In the genomic region with DNA sequence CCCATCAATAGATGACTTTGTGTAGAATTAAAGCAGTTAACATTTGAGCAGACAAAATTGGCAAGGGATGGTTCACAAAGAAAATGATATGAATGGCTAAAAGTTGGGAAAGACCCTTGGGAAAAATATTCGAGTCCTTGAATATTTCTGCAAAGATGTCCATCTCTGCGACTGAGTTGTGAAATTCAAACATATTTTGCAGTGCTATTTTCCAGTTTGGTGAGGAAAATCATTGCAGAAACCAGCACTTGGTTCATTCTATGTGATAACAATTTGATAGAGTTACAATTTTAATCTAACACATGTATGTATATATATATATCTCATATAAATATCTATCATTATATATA, we compare ENCODE assay signal across 33 cellular contexts. TPM values are rescaled to one million over a fixed set of nuclear protein-coding genes. Genes with fewer than 3 reads are reported as not detected.
DNase-seq lines count a peak whose midpoint lies in the region; ATAC-seq, FAIRE-seq and TF ChIP-seq lines count a peak whose summit lies in the region.
"Had no signal": no experiment of that assay in that cellular context is flagged by ENCODE, and none has a peak within 500 bp of the region (broad histone marks: within the 10 kb centered on the region; RNA-seq: fewer than 3 reads in every experiment).

No MANE protein-coding gene starts in this region.

- no peaks in the 10 kb centered on the region for H3K9me2 ChIP-seq in MM.1S (replicated peaks; ENCODE audit: insufficient read depth, low read length)

- no peak overlapping the region for H3K4me3 ChIP-seq in left lung
- peak overlapping the region; percentile 2 for H3K4me3 ChIP-seq in smooth muscle cell
- no peak overlapping the region for H3K4me3 ChIP-seq in MM.1S (ENCODE audit: low read length)
- no peak overlapping the region for H3K4me3 ChIP-seq in small intestine (ENCODE audit: low read depth in 1 of 2, low read length in 2 of 2)
- H3K4me3 ChIP-seq: ascending aorta, cardiac muscle cell, right atrium auricular region, tibial artery had no signal

- H3K27me3 Mint-ChIP-seq in HFFc6 (ENCODE audit: insufficient read depth): peaks cover 22% of the 10 kb centered on the region
- H3K27me3 Mint-ChIP-seq in activated T-helper 2 cell treated with anti-CD3 and anti-CD28 coated beads, Interferon-gamma antibody, Interleukin-2, Interleukin-4, amounts not matched to agents 10 μg/mL and 5 μg/mL and 100 μg/mL, durations not matched to agents 14 hours and 24 hours and 36 hours (ENCODE audit: low read depth): peaks cover 22% of the 10 kb centered on the region

- H3K27me3 ChIP-seq in left lung (peaks cover 0 to 26% of the 10 kb centered on the region in 2 donors), smooth muscle cell (ENCODE audit: low read depth) (no peaks in the 10 kb centered on the region), MM.1S (replicated peaks; ENCODE audit: insufficient read depth, low read length) (no peaks in the 10 kb centered on the region), small intestine (ENCODE audit: control insufficient read depth in 2 of 2, insufficient read depth in 2 of 2, low read length in 2 of 2) (no peaks in the 10 kb centered on the region)
- H3K27me3 ChIP-seq: ascending aorta, right atrium auricular region had no signal

- H3K9me3 ChIP-seq in left lung: no peaks in the 10 kb centered on the region
- no peaks in the 10 kb centered on the region for H3K9me3 ChIP-seq in smooth muscle cell (replicated peaks; ENCODE audit: low read depth)
- H3K9me3 ChIP-seq in MM.1S (replicated peaks; ENCODE audit: insufficient read depth, low read length): no peaks in the 10 kb centered on the region
- no peaks in the 10 kb centered on the region for H3K9me3 ChIP-seq in small intestine (ENCODE audit: control insufficient read depth, low read depth)
- H3K9me3 ChIP-seq: ascending aorta, right atrium auricular region, tibial artery had no signal

- H3K27ac ChIP-seq in left lung (peak overlapping the region; percentile 25 to 74), smooth muscle cell (ENCODE audit: low read depth) (peak overlapping the region; percentile 67), MM.1S (ENCODE audit: low read length) (no peak overlapping the region), small intestine (ENCODE audit: low read depth in 1 of 2, low read length in 1 of 2) (peak overlapping the region in 1 of 2 donors; percentile 72)
- H3K27ac ChIP-seq: ascending aorta, cardiac muscle cell, right atrium auricular region, tibial artery had no signal

- H3K9me3 Mint-ChIP-seq in HFFc6: no peaks in the 10 kb centered on the region
- H3K9me3 Mint-ChIP-seq in activated T-helper 2 cell treated with anti-CD3 and anti-CD28 coated beads, Interferon-gamma antibody, Interleukin-2, Interleukin-4, amounts not matched to agents 10 μg/mL and 5 μg/mL and 100 μg/mL, durations not matched to agents 14 hours and 24 hours and 36 hours: no peaks in the 10 kb centered on the region
- H3K9me3 Mint-ChIP-seq: activated naive CD8-positive, alpha-beta T cell treated with anti-CD3 and anti-CD28 coated beads for 36 hours; T-helper 2 cell treated with Interferon-gamma antibody and Interleukin-4, amounts not matched to agents 5 μg/mL and 100 μg/mL, for 36 hours had no signal

- intact Hi-C loops in activated T-helper 2 cell treated with anti-CD3 and anti-CD28 coated beads, Interferon-gamma antibody, Interleukin-2, Interleukin-4, amounts not matched to agents 10 μg/mL and 5 μg/mL and 100 μg/mL, durations not matched to agents 14 hours and 24 hours and 36 hours (cut with micrococcal nuclease): loop anchor here (1.0 to 10.0 kb wide), 2 partner anchors 26 to 394 kb away; a partner anchor contains a TSS
- intact Hi-C loops in left lung (cut with DNase I): no loop called here

- H3K36me3 Mint-ChIP-seq in HFFc6 (ENCODE audit: low read depth): no peaks in the 10 kb centered on the region
- no peaks in the 10 kb centered on the region for H3K36me3 Mint-ChIP-seq in activated T-helper 2 cell treated with anti-CD3 and anti-CD28 coated beads, Interferon-gamma antibody, Interleukin-2, Interleukin-4, amounts not matched to agents 10 μg/mL and 5 μg/mL and 100 μg/mL, durations not matched to agents 14 hours and 24 hours and 36 hours (ENCODE audit: low read depth)
- H3K36me3 Mint-ChIP-seq: activated naive CD8-positive, alpha-beta T cell treated with anti-CD3 and anti-CD28 coated beads for 36 hours had no signal

- H3K4me2 ChIP-seq in smooth muscle cell (peak overlapping the region; percentile 60), MM.1S (ENCODE audit: low read depth, low read length) (no peak overlapping the region)

- no peak for DNase-seq in HFFc6
- DNase-seq in activated T-helper 2 cell treated with anti-CD3 and anti-CD28 coated beads, Interferon-gamma antibody, Interleukin-2, Interleukin-4, amounts not matched to agents 10 μg/mL and 5 μg/mL and 100 μg/mL, durations not matched to agents 14 hours and 24 hours and 36 hours (ENCODE audit: low spot score): no peak
- DNase-seq in left lung: no peak
- no peak for DNase-seq in smooth muscle cell (lab: John Stamatoyannopoulos, UW; ENCODE audit: unreplicated experiment)
- DNase-seq in MM.1S: no peak
- DNase-seq in small intestine: no peak
- DNase-seq in T-helper 9 cell: no peak
- no peak for DNase-seq in MV-4-11 (lab: John Stamatoyannopoulos, UW)
- DNase-seq: activated CD8-positive, alpha-beta T cell treated with anti-CD3 and anti-CD28 coated beads, Interleukin-2, amount 10 ng/mL, durations not matched to agents 7 days and 5 days; activated effector memory CD4-positive, alpha-beta T cell treated with anti-CD3 and anti-CD28 coated beads, Interleukin-2, amount 50 U/mL, for 16 hours; activated naive CD8-positive, alpha-beta T cell treated with anti-CD3 and anti-CD28 coated beads for 36 hours; C1 segment of cervical spinal cord; effector memory CD4-positive, alpha-beta T cell; glutamatergic neuron; mesendoderm; NCI-H1417 treated with DMSO at 0.1 percent for 48 hours; NCI-H2081; NCI-H2227 treated with DMSO at 0.1 percent for 48 hours; NCI-H526; NK-92 treated with Interleukin-12 subunit alpha and Interleukin-12 subunit beta, amount 100 ng/mL, for 24 hours; posterior cingulate gyrus; Right ventricle myocardium superior; stimulated activated CD4-positive, alpha-beta T cell treated with anti-CD3 and anti-CD28 coated beads, Interleukin-12 subunit alpha, Interleukin-12 subunit beta, amount 100 ng/mL, for 4 hours; stimulated activated CD4-positive, alpha-beta T cell treated with anti-CD3 and anti-CD28 coated beads, Interleukin-4, amount 100 ng/mL, for 1 hour; tibial artery had no signal

- H4K20me1 ChIP-seq in smooth muscle cell (ENCODE audit: low read depth) (no peaks in the 10 kb centered on the region), MM.1S (ENCODE audit: insufficient read depth, low read length) (no peaks in the 10 kb centered on the region)

- H3K4me3 Mint-ChIP-seq in HFFc6: peak overlapping the region; percentile 44
- no peak overlapping the region for H3K4me3 Mint-ChIP-seq in activated T-helper 2 cell treated with anti-CD3 and anti-CD28 coated beads, Interferon-gamma antibody, Interleukin-2, Interleukin-4, amounts not matched to agents 10 μg/mL and 5 μg/mL and 100 μg/mL, durations not matched to agents 14 hours and 24 hours and 36 hours (ENCODE audit: low read depth)
- H3K4me3 Mint-ChIP-seq: activated CD8-positive, alpha-beta T cell treated with anti-CD3 and anti-CD28 coated beads, Interleukin-2, amount 10 ng/mL, durations not matched to agents 7 days and 5 days; activated naive CD8-positive, alpha-beta T cell treated with anti-CD3 and anti-CD28 coated beads for 36 hours; T-helper 2 cell treated with Interferon-gamma antibody and Interleukin-4, amounts not matched to agents 5 μg/mL and 100 μg/mL, for 36 hours had no signal

- no peak for FAIRE-seq in small intestine (lab: Jason Lieb, UNC)
- FAIRE-seq: colon had no signal

- H3K4me1 Mint-ChIP-seq in HFFc6 (ENCODE audit: low read depth): peaks cover 19% of the 10 kb centered on the region
- H3K4me1 Mint-ChIP-seq in activated T-helper 2 cell treated with anti-CD3 and anti-CD28 coated beads, Interferon-gamma antibody, Interleukin-2, Interleukin-4, amounts not matched to agents 10 μg/mL and 5 μg/mL and 100 μg/mL, durations not matched to agents 14 hours and 24 hours and 36 hours (ENCODE audit: low read depth): peaks cover 23% of the 10 kb centered on the region

- peak overlapping the region; percentile 1; the same call in 1 of the 2 replicates for H3K27ac Mint-ChIP-seq in HFFc6
- peak overlapping the region; percentile 82 for H3K27ac Mint-ChIP-seq in activated T-helper 2 cell treated with anti-CD3 and anti-CD28 coated beads, Interferon-gamma antibody, Interleukin-2, Interleukin-4, amounts not matched to agents 10 μg/mL and 5 μg/mL and 100 μg/mL, durations not matched to agents 14 hours and 24 hours and 36 hours
- H3K27ac Mint-ChIP-seq: activated CD8-positive, alpha-beta T cell treated with anti-CD3 and anti-CD28 coated beads, Interleukin-2, amount 10 ng/mL, durations not matched to agents 7 days and 5 days; activated naive CD8-positive, alpha-beta T cell treated with anti-CD3 and anti-CD28 coated beads for 36 hours; T-helper 2 cell treated with Interferon-gamma antibody and Interleukin-4, amounts not matched to agents 5 μg/mL and 100 μg/mL, for 36 hours had no signal

- no peak for ATAC-seq in left lung
- ATAC-seq: activated CD8-positive, alpha-beta T cell treated with anti-CD3 and anti-CD28 coated beads, Interleukin-2, amount 10 ng/mL, durations not matched to agents 7 days and 5 days had no signal

- H3K4me1 ChIP-seq in left lung (peaks cover 0 to 6% of the 10 kb centered on the region in 2 donors), smooth muscle cell (ENCODE audit: low read depth) (no peaks in the 10 kb centered on the region), MM.1S (ENCODE audit: low read length) (no peaks in the 10 kb centered on the region), small intestine (ENCODE audit: control insufficient read depth in 2 of 2, insufficient read depth in 1 of 2, low read depth in 1 of 2, low read length in 1 of 2) (peaks cover 0 to 13% of the 10 kb centered on the region in 2 donors)
- H3K4me1 ChIP-seq: ascending aorta, right atrium auricular region, tibial artery had no signal

- H3K79me2 ChIP-seq in smooth muscle cell (ENCODE audit: low read depth) (no peaks in the 10 kb centered on the region), MM.1S (ENCODE audit: low read length) (no peaks in the 10 kb centered on the region)

- H3F3A ChIP-seq in smooth muscle cell (ENCODE audit: low read depth): no peaks in the 10 kb centered on the region
- H3F3A ChIP-seq in MM.1S (ENCODE audit: insufficient read depth, low read length): no peaks in the 10 kb centered on the region

- H3K36me3 ChIP-seq in left lung (no peaks in the 10 kb centered on the region), smooth muscle cell (ENCODE audit: low read depth) (no peaks in the 10 kb centered on the region), MM.1S (replicated peaks; ENCODE audit: insufficient read depth, low read length) (no peaks in the 10 kb centered on the region), small intestine (ENCODE audit: control insufficient read depth in 2 of 2, insufficient read depth in 2 of 2, low read length in 2 of 2) (no peaks in the 10 kb centered on the region)
- H3K36me3 ChIP-seq: ascending aorta, cardiac muscle cell, right atrium auricular region, tibial artery had no signal

- TF ChIP-seq CTCF in HFFc6 (IDR thresholded peaks at IDR 0.05) (no peak), left lung (IDR thresholded peaks at IDR 0.05) (no peak), smooth muscle cell (IDR thresholded peaks at IDR 0.05; ENCODE audit: borderline replicate concordance, insufficient read depth, poor library complexity, severe bottlenecking) (no peak), MM.1S (IDR thresholded peaks at IDR 0.05; ENCODE audit: low read length) (no peak)

- H3K9ac ChIP-seq in smooth muscle cell (ENCODE audit: low read depth) (no peak overlapping the region), MM.1S (ENCODE audit: low read length) (no peak overlapping the region)

- no peak overlapping the region for H2AFZ ChIP-seq in smooth muscle cell (ENCODE audit: low read depth)
- H2AFZ ChIP-seq in MM.1S (ENCODE audit: low read length): no peak overlapping the region

- WGBS in smooth muscle cell (ENCODE audit: low lambda C conversion rate): 88% methylated on average over 2 of the region's 2 CpGs
- WGBS in small intestine, 3 donors: 74 to 88% (median 79%) methylated on average over 2 of the region's 2 CpGs

RNA-seq across cellular contexts. Expression of a gene that starts 6.1 kb away (rescaled TPM):
- 10 to 100 TPM; 55.2 to 64.1 (median 59.8) TPM for total RNA-seq in HFFc6 (2021; fragmentation: NEBNext Ultra II Directional; extraction: Animal tissue kit (Norgen Biotek cat#: 25700))
- total RNA-seq in activated T-helper 2 cell treated with anti-CD3 and anti-CD28 coated beads, Interferon-gamma antibody, Interleukin-2, Interleukin-4, amounts not matched to agents 10 μg/mL and 5 μg/mL and 100 μg/mL, durations not matched to agents 14 hours and 24 hours and 36 hours: 106 and 112 TPM in 2 replicates
- total RNA-seq in left lung: 10 to 100 TPM; 55.7 to 56.3 TPM
- total RNA-seq in smooth muscle cell: 39.1 and 44.9 TPM in 2 replicates
- 20.9 and 25.8 TPM in 2 replicates for polyA plus RNA-seq in smooth muscle cell
- polyA plus RNA-seq in small intestine: 100 to 1,000 TPM in 2 of 3 donors, 10 to 100 TPM in 1; 74.3 to 120 (median 114) TPM

RNA-seq across cellular contexts. Expression of a gene that starts 16.5 kb away (rescaled TPM):
- 10 to 100 TPM; 75.0 to 91.4 (median 84.4) TPM for total RNA-seq in HFFc6 (2021; fragmentation: NEBNext Ultra II Directional; extraction: Animal tissue kit (Norgen Biotek cat#: 25700))
- total RNA-seq in activated T-helper 2 cell treated with anti-CD3 and anti-CD28 coated beads, Interferon-gamma antibody, Interleukin-2, Interleukin-4, amounts not matched to agents 10 μg/mL and 5 μg/mL and 100 μg/mL, durations not matched to agents 14 hours and 24 hours and 36 hours: 61.2 and 66.9 TPM in 2 replicates
- total RNA-seq in left lung: 10 to 100 TPM; 75.5 to 90.7 TPM
- total RNA-seq in smooth muscle cell: 48.1 and 48.6 TPM in 2 replicates
- 265 and 280 TPM in 2 replicates for polyA plus RNA-seq in smooth muscle cell
- 10 to 100 TPM; 49.6 to 73.8 (median 65.8) TPM for polyA plus RNA-seq in small intestine

RNA-seq across cellular contexts. Expression of a gene that starts 29.4 kb away (rescaled TPM):
- not detected for total RNA-seq in HFFc6 (2021; fragmentation: NEBNext Ultra II Directional; extraction: Animal tissue kit (Norgen Biotek cat#: 25700))
- not detected in 2 replicates for total RNA-seq in activated T-helper 2 cell treated with anti-CD3 and anti-CD28 coated beads, Interferon-gamma antibody, Interleukin-2, Interleukin-4, amounts not matched to agents 10 μg/mL and 5 μg/mL and 100 μg/mL, durations not matched to agents 14 hours and 24 hours and 36 hours
- total RNA-seq in left lung (1 to 10 TPM; 2.0 to 3.6 TPM), smooth muscle cell (0.40 and 0.67 TPM in 2 replicates)
- polyA plus RNA-seq in smooth muscle cell (not detected in 2 replicates), small intestine (under 1 TPM in 1 of 3 donors, not detected in 2; 0.01 TPM)
- total RNA-seq: activated CD8-positive, alpha-beta T cell treated with anti-CD3 and anti-CD28 coated beads, Interleukin-2, amount 10 ng/mL, durations not matched to agents 7 days and 5 days; activated naive CD8-positive, alpha-beta T cell treated with anti-CD3 and anti-CD28 coated beads for 36 hours; ascending aorta; epithelial cell of proximal tubule; fibroblast of villous mesenchyme; myocyte had no signal
- polyA plus RNA-seq: cardiac muscle cell had no signal

RNA-seq across cellular contexts. Expression of a gene that starts 41.6 kb away (rescaled TPM):
- total RNA-seq in HFFc6 (2021; fragmentation: NEBNext Ultra II Directional; extraction: Animal tissue kit (Norgen Biotek cat#: 25700)): 100 to 1,000 TPM; 124 to 240 (median 136) TPM
- total RNA-seq in activated T-helper 2 cell treated with anti-CD3 and anti-CD28 coated beads, Interferon-gamma antibody, Interleukin-2, Interleukin-4, amounts not matched to agents 10 μg/mL and 5 μg/mL and 100 μg/mL, durations not matched to agents 14 hours and 24 hours and 36 hours: 62.0 and 66.1 TPM in 2 replicates
- 100 to 1,000 TPM; 452 to 479 TPM for total RNA-seq in left lung
- 151 and 171 TPM in 2 replicates for total RNA-seq in smooth muscle cell
- 9.4 and 12.7 TPM in 2 replicates for polyA plus RNA-seq in smooth muscle cell
- polyA plus RNA-seq in small intestine: 100 to 1,000 TPM; 180 to 277 (median 185) TPM
